Comparison of ENCODE assay signal across 8 cellular contexts in genomic region chr17:50903604-50904521, GRCh38. TPM values are rescaled to one million over a fixed set of nuclear protein-coding genes. Genes with fewer than 3 reads are reported as not detected.
DNase-seq lines count a peak whose midpoint lies in the region; ATAC-seq and TF ChIP-seq lines count a peak whose summit lies in the region.

No MANE protein-coding gene starts in this region.

- no peaks in the 10 kb centered on the region for H3K9me2 ChIP-seq in hepatocyte (replicated peaks; ENCODE audit: insufficient read depth)

- H3K27ac ChIP-seq in hepatocyte = peak overlapping the region; percentile 98
- peak overlapping the region; percentile 96 to 98 for H3K27ac ChIP-seq in thoracic aorta

- no peaks in the 10 kb centered on the region for H3K9me3 Mint-ChIP-seq in activated T-helper 2 cell treated with anti-CD3 and anti-CD28 coated beads, Interferon-gamma antibody, Interleukin-2, Interleukin-4, amounts not matched to agents 10 μg/mL and 5 μg/mL and 100 μg/mL, durations not matched to agents 14 hours and 24 hours and 36 hours

- H3K27ac Mint-ChIP-seq in activated T-helper 2 cell treated with anti-CD3 and anti-CD28 coated beads, Interferon-gamma antibody, Interleukin-2, Interleukin-4, amounts not matched to agents 10 μg/mL and 5 μg/mL and 100 μg/mL, durations not matched to agents 14 hours and 24 hours and 36 hours = peak overlapping the region; percentile 31

- ATAC-seq in thoracic aorta (ENCODE audit: insufficient number of reproducible peaks, low FRiP score, low read depth) = peak; percentile 33
- no peak for ATAC-seq in HG02759 (IDR thresholded peaks at IDR 0.05; ENCODE audit: unreplicated experiment)
- no peak for ATAC-seq in HG02981 (IDR thresholded peaks at IDR 0.05; ENCODE audit: unreplicated experiment)

- peaks cover 48% of the 10 kb centered on the region for H3K4me1 ChIP-seq in hepatocyte (ENCODE audit: insufficient read depth)
- peaks cover 24 to 37% of the 10 kb centered on the region in 2 donors for H3K4me1 ChIP-seq in thoracic aorta (ENCODE audit: control insufficient read depth in 1 of 2, low read depth in 2 of 2)

- no peaks in the 10 kb centered on the region for H3K9me3 ChIP-seq in hepatocyte (ENCODE audit: low read depth)
- H3K9me3 ChIP-seq in thoracic aorta = no peaks in the 10 kb centered on the region

- no peaks in the 10 kb centered on the region for H3K79me2 ChIP-seq in hepatocyte

- intact Hi-C loops in activated T-helper 2 cell treated with anti-CD3 and anti-CD28 coated beads, Interferon-gamma antibody, Interleukin-2, Interleukin-4, amounts not matched to agents 10 μg/mL and 5 μg/mL and 100 μg/mL, durations not matched to agents 14 hours and 24 hours and 36 hours (cut with micrococcal nuclease) = no loop called here

- H3K36me3 Mint-ChIP-seq in activated T-helper 2 cell treated with anti-CD3 and anti-CD28 coated beads, Interferon-gamma antibody, Interleukin-2, Interleukin-4, amounts not matched to agents 10 μg/mL and 5 μg/mL and 100 μg/mL, durations not matched to agents 14 hours and 24 hours and 36 hours (ENCODE audit: low read depth) = no peaks in the 10 kb centered on the region

- H3K27me3 Mint-ChIP-seq in activated T-helper 2 cell treated with anti-CD3 and anti-CD28 coated beads, Interferon-gamma antibody, Interleukin-2, Interleukin-4, amounts not matched to agents 10 μg/mL and 5 μg/mL and 100 μg/mL, durations not matched to agents 14 hours and 24 hours and 36 hours (ENCODE audit: low read depth) = no peaks in the 10 kb centered on the region

- H3K4me2 ChIP-seq in hepatocyte = peak overlapping the region; percentile 69

- TF ChIP-seq CTCF in hepatocyte (IDR thresholded peaks at IDR 0.05; ENCODE audit: poor library complexity) (no peak), thoracic aorta (IDR thresholded peaks at IDR 0.05) (no peak)

- no peak overlapping the region for H3K4me3 Mint-ChIP-seq in activated T-helper 2 cell treated with anti-CD3 and anti-CD28 coated beads, Interferon-gamma antibody, Interleukin-2, Interleukin-4, amounts not matched to agents 10 μg/mL and 5 μg/mL and 100 μg/mL, durations not matched to agents 14 hours and 24 hours and 36 hours (ENCODE audit: low read depth)

- WGBS in hepatocyte (ENCODE audit: low lambda C conversion rate, missing lambda C conversion rate) = 66% methylated on average over 10 of the region's 10 CpGs

- no peaks in the 10 kb centered on the region for H4K20me1 ChIP-seq in hepatocyte (ENCODE audit: insufficient read depth, poor library complexity, severe bottlenecking)

- peak; percentile 15 to 32 for DNase-seq in stimulated activated CD4-positive, alpha-beta T cell treated with anti-CD3 and anti-CD28 coated beads, Interleukin-15, amount 100 ng/mL, for 48 hours (ENCODE audit: low read depth in 2 of 2)
- no peak for DNase-seq in stimulated activated CD4-positive, alpha-beta T cell treated with anti-CD3 and anti-CD28 coated beads, Interleukin-2, amount 100 ng/mL, for 48 hours
- DNase-seq in activated T-helper 2 cell treated with anti-CD3 and anti-CD28 coated beads, Interferon-gamma antibody, Interleukin-2, Interleukin-4, amounts not matched to agents 10 μg/mL and 5 μg/mL and 100 μg/mL, durations not matched to agents 14 hours and 24 hours and 36 hours (ENCODE audit: low spot score) = no peak
- no peak for DNase-seq in hepatocyte (ENCODE audit: low spot score)
- no peak for DNase-seq in thoracic aorta (ENCODE audit: low spot score)
- no peak for DNase-seq in GM19240 (ENCODE audit: insufficient read length, low spot score)

- H3K36me3 ChIP-seq in hepatocyte (replicated peaks; ENCODE audit: insufficient read depth, low read depth) (no peaks in the 10 kb centered on the region), thoracic aorta (no peaks in the 10 kb centered on the region)

- H2AFZ ChIP-seq in hepatocyte = peak overlapping the region; percentile 58

- H3K4me1 Mint-ChIP-seq in activated T-helper 2 cell treated with anti-CD3 and anti-CD28 coated beads, Interferon-gamma antibody, Interleukin-2, Interleukin-4, amounts not matched to agents 10 μg/mL and 5 μg/mL and 100 μg/mL, durations not matched to agents 14 hours and 24 hours and 36 hours (ENCODE audit: low read depth) = peaks cover 23% of the 10 kb centered on the region

- H3K27me3 ChIP-seq in hepatocyte = no peaks in the 10 kb centered on the region
- H3K27me3 ChIP-seq in thoracic aorta (replicated peaks; ENCODE audit: insufficient read depth) = no peaks in the 10 kb centered on the region

- no peak overlapping the region for H3K4me3 ChIP-seq in hepatocyte
- H3K4me3 ChIP-seq in thoracic aorta = peak overlapping the region; percentile 15

RNA-seq across cellular contexts. Expression of gene TOB1, which starts 37.7 kb away (rescaled TPM):
- 28.5 and 28.9 TPM in 2 replicates for total RNA-seq in activated T-helper 2 cell treated with anti-CD3 and anti-CD28 coated beads, Interferon-gamma antibody, Interleukin-2, Interleukin-4, amounts not matched to agents 10 μg/mL and 5 μg/mL and 100 μg/mL, durations not matched to agents 14 hours and 24 hours and 36 hours
- 52.1 and 53.6 TPM in 2 replicates for total RNA-seq in hepatocyte
- polyA plus RNA-seq in hepatocyte = 41.1 and 43.2 TPM in 2 replicates
- 10 to 100 TPM; 19.8 to 24.3 TPM for total RNA-seq in thoracic aorta

Comparison
In these comparisons a context has a peak if more than half of its experiments do, and no peak if none do; other contexts are left out.
1. DNase-seq: peak in stimulated activated CD4-positive, alpha-beta T cell treated with anti-CD3 and anti-CD28 coated beads, Interleukin-15, amount 100 ng/mL, for 48 hours (2 of 2); none in stimulated activated CD4-positive, alpha-beta T cell treated with anti-CD3 and anti-CD28 coated beads, Interleukin-2, amount 100 ng/mL, for 48 hours (0 of 2), activated T-helper 2 cell treated with anti-CD3 and anti-CD28 coated beads, Interferon-gamma antibody, Interleukin-2, Interleukin-4, amounts not matched to agents 10 μg/mL and 5 μg/mL and 100 μg/mL, durations not matched to agents 14 hours and 24 hours and 36 hours (single experiment), hepatocyte (single experiment), thoracic aorta (single experiment) and GM19240 (single experiment).